Comparison of ENCODE assay signal across 17 cellular contexts in the genomic region with DNA sequence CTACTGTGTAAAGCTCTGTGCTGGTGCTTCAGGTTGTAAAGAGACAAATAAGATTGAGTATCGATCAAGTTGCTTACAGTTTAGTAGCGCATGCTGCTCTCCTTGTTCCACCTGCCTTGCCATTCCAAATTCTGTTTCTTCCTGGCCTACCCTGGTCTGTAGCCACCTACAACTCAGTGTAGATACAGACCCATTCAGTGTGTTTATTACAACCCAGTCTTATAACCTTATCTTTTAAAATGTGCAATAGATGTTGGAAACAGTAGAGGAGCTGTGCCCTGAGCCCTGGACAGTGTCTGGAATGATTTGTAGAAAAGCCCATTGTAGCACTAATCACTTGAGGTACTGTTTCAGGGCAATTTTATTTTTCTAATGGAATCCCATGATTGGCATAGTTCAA.
A peak's percentile ranks its signal among the peaks of the same experiment; 100 is the strongest.
DNase-seq lines count a peak whose midpoint lies in the region; ATAC-seq and TF ChIP-seq lines count a peak whose summit lies in the region.
"Had no signal": no experiment of that assay in that cellular context is flagged by ENCODE, and none has a peak within 500 bp of the region (broad histone marks: within the 10 kb centered on the region; RNA-seq: fewer than 3 reads in every experiment).

No MANE protein-coding gene starts in this region.

- H3K9me2 ChIP-seq in hepatocyte (replicated peaks; ENCODE audit: insufficient read depth) = no peaks in the 10 kb centered on the region

- H2AFZ ChIP-seq in hepatocyte (no peak overlapping the region), parathyroid adenoma (no peak overlapping the region)

- DNase-seq in cardiac muscle cell (ENCODE audit: low read depth in 1 of 2, low spot score in 1 of 2) = no peak
- DNase-seq in right cardiac atrium = no peak
- DNase-seq in hepatocyte (ENCODE audit: low spot score) = no peak
- DNase-seq in vagina (ENCODE audit: extremely low spot score in 2 of 2) = no peak
- no peak for DNase-seq in LoVo (ENCODE audit: low spot score)
- no peak for DNase-seq in activated CD4-positive, alpha-beta memory T cell treated with anti-CD3 and anti-CD28 coated beads for 36 hours
- DNase-seq: DMS53; left ventricle myocardium superior; NCI-H2081 treated with DMSO at 0.1 percent for 48 hours; NCI-H524; OCI-M1; pancreas; stimulated activated CD4-positive, alpha-beta T cell treated with anti-CD3 and anti-CD28 coated beads, Interleukin-4, amount 100 ng/mL, for 1 hour had no signal

- CTCF ChIA-PET in activated CD4-positive, alpha-beta memory T cell treated with anti-CD3 and anti-CD28 coated beads for 36 hours (lab: Charles Lee) = interaction anchor here (1.1 to 1.2 kb wide), 2 partner anchors 65 to 69 kb away, joined by 3 to 9 read pairs; a partner anchor contains a TSS

- no peak for TF ChIP-seq CTCF in cardiac muscle cell (IDR thresholded peaks at IDR 0.05; ENCODE audit: low read depth, low read length)
- TF ChIP-seq CTCF in hepatocyte (IDR thresholded peaks at IDR 0.05; ENCODE audit: poor library complexity) = no peak
- TF ChIP-seq CTCF in parathyroid adenoma (IDR thresholded peaks at IDR 0.05) = no peak
- TF ChIP-seq CTCF in vagina (IDR thresholded peaks at IDR 0.05) = no peak

- no peaks in the 10 kb centered on the region for H3K27me3 ChIP-seq in cardiac muscle cell
- no peaks in the 10 kb centered on the region for H3K27me3 ChIP-seq in right cardiac atrium (ENCODE audit: control insufficient read depth, insufficient read depth)
- H3K27me3 ChIP-seq in hepatocyte = no peaks in the 10 kb centered on the region
- no peaks in the 10 kb centered on the region for H3K27me3 ChIP-seq in parathyroid adenoma (ENCODE audit: control insufficient read depth, insufficient read depth, low read length)
- H3K27me3 ChIP-seq in vagina = no peaks in the 10 kb centered on the region
- H3K27me3 ChIP-seq: gastroesophageal sphincter, pancreas, SJSA1 had no signal

- H4K20me1 ChIP-seq in hepatocyte (ENCODE audit: insufficient read depth, poor library complexity, severe bottlenecking) = peaks cover 8% of the 10 kb centered on the region

- H3K4me2 ChIP-seq in hepatocyte = no peak overlapping the region
- H3K4me2 ChIP-seq in parathyroid adenoma (ENCODE audit: low read length) = no peak overlapping the region

- H3K9me3 ChIP-seq in cardiac muscle cell (ENCODE audit: low read depth) (no peaks in the 10 kb centered on the region), right cardiac atrium (ENCODE audit: control insufficient read depth, low read length) (no peaks in the 10 kb centered on the region), hepatocyte (ENCODE audit: low read depth) (no peaks in the 10 kb centered on the region), parathyroid adenoma (ENCODE audit: control insufficient read depth, low read length) (no peaks in the 10 kb centered on the region), vagina (no peaks in the 10 kb centered on the region)
- H3K9me3 ChIP-seq: gastroesophageal sphincter, pancreas, SJSA1 had no signal

- H3K27ac Mint-ChIP-seq in activated CD4-positive, alpha-beta memory T cell treated with anti-CD3 and anti-CD28 coated beads for 36 hours = no peak overlapping the region

- ATAC-seq in right cardiac atrium (no peak), HG02571 (IDR thresholded peaks at IDR 0.05; ENCODE audit: unreplicated experiment) (no peak)
- ATAC-seq: gastroesophageal sphincter had no signal

- H3K36me3 Mint-ChIP-seq in activated CD4-positive, alpha-beta memory T cell treated with anti-CD3 and anti-CD28 coated beads for 36 hours = no peaks in the 10 kb centered on the region

- H3K9me3 Mint-ChIP-seq in activated CD4-positive, alpha-beta memory T cell treated with anti-CD3 and anti-CD28 coated beads for 36 hours = no peaks in the 10 kb centered on the region

- no peaks in the 10 kb centered on the region for H3K27me3 Mint-ChIP-seq in activated CD4-positive, alpha-beta memory T cell treated with anti-CD3 and anti-CD28 coated beads for 36 hours

- H3K9ac ChIP-seq in parathyroid adenoma = no peak overlapping the region

- TF ChIP-seq POLR2A in vagina (IDR thresholded peaks at IDR 0.05) = no peak

- intact Hi-C loops in right cardiac atrium (cut with DNase I) (no loop called here), vagina (cut with DNase I) (no loop called here)
- intact Hi-C loops in activated CD4-positive, alpha-beta memory T cell treated with anti-CD3 and anti-CD28 coated beads for 36 hours (cut with micrococcal nuclease) = no loop called here

- 96% methylated on average over 2 of the region's 2 CpGs for WGBS in right cardiac atrium
- 93% methylated on average over 2 of the region's 2 CpGs for WGBS in hepatocyte (ENCODE audit: low lambda C conversion rate, missing lambda C conversion rate)

- H3K27ac ChIP-seq in cardiac muscle cell (peak overlapping the region; percentile 55), right cardiac atrium (ENCODE audit: low read length) (no peak overlapping the region), hepatocyte (peak overlapping the region; percentile 15), parathyroid adenoma (peak overlapping the region; percentile 71), vagina (peak overlapping the region; percentile 10)
- H3K27ac ChIP-seq: SJSA1 had no signal

- peaks cover 96% of the 10 kb centered on the region for H3K79me2 ChIP-seq in hepatocyte
- peaks cover 12% of the 10 kb centered on the region for H3K79me2 ChIP-seq in parathyroid adenoma

- H3K4me1 Mint-ChIP-seq in activated CD4-positive, alpha-beta memory T cell treated with anti-CD3 and anti-CD28 coated beads for 36 hours (ENCODE audit: low read depth) = peaks cover 28% of the 10 kb centered on the region

- POLR2A ChIA-PET in activated CD4-positive, alpha-beta memory T cell treated with anti-CD3 and anti-CD28 coated beads for 36 hours (lab: Charles Lee) = no interaction called here

- H3K4me3 Mint-ChIP-seq in activated CD4-positive, alpha-beta memory T cell treated with anti-CD3 and anti-CD28 coated beads for 36 hours = no peak overlapping the region

- H3K4me1 ChIP-seq in cardiac muscle cell (ENCODE audit: low read depth) = peaks cover 38% of the 10 kb centered on the region
- H3K4me1 ChIP-seq in right cardiac atrium (ENCODE audit: control insufficient read depth, insufficient read depth, low read length) = peaks cover 13% of the 10 kb centered on the region
- peaks cover 39% of the 10 kb centered on the region for H3K4me1 ChIP-seq in hepatocyte (ENCODE audit: insufficient read depth)
- peaks cover 34% of the 10 kb centered on the region for H3K4me1 ChIP-seq in parathyroid adenoma
- H3K4me1 ChIP-seq in vagina = peaks cover 73% of the 10 kb centered on the region

- H3K36me3 ChIP-seq in cardiac muscle cell (no peaks in the 10 kb centered on the region), hepatocyte (replicated peaks; ENCODE audit: insufficient read depth, low read depth) (no peaks in the 10 kb centered on the region), parathyroid adenoma (ENCODE audit: control insufficient read depth, insufficient read depth, low read length) (no peaks in the 10 kb centered on the region), vagina (no peaks in the 10 kb centered on the region)
- H3K36me3 ChIP-seq: gastroesophageal sphincter, pancreas, SJSA1 had no signal

- no peak overlapping the region for H3K4me3 ChIP-seq in cardiac muscle cell
- H3K4me3 ChIP-seq in right cardiac atrium (ENCODE audit: low read length) = no peak overlapping the region
- no peak overlapping the region for H3K4me3 ChIP-seq in hepatocyte
- H3K4me3 ChIP-seq in parathyroid adenoma (ENCODE audit: low read depth, low read length) = no peak overlapping the region
- H3K4me3 ChIP-seq in vagina = no peak overlapping the region
- H3K4me3 ChIP-seq: gastroesophageal sphincter, pancreas, SJSA1 had no signal
